12 cellular contexts compared by ENCODE assay signal in genomic region chr2:11004206-11004605, GRCh38.
A peak's percentile ranks its signal among the peaks of the same experiment; 100 is the strongest.
DNase-seq lines count a peak whose midpoint lies in the region; TF ChIP-seq lines count a peak whose summit lies in the region.
"Had no signal": no experiment of that assay in that cellular context is flagged by ENCODE, and none has a peak within 500 bp of the region (broad histone marks: within the 10 kb centered on the region; RNA-seq: fewer than 3 reads in every experiment).

No MANE protein-coding gene starts in this region.

- no peak overlapping the region for H3K27ac Mint-ChIP-seq in chondrocyte (ENCODE audit: unreplicated experiment)
- H3K27ac Mint-ChIP-seq: activated CD4-positive, alpha-beta memory T cell treated with anti-CD3 and anti-CD28 coated beads for 36 hours; dendritic cell treated with granulocyte-macrophage colony-stimulating factor and Interleukin-4, amounts not matched to agents 40 ng/mL and 50 ng/mL, for 4 days had no signal

- DNase-seq in RWPE1 (ENCODE audit: low spot score) (peak; percentile 69), epithelial cell of esophagus (ENCODE audit: low read depth) (peak; percentile 90), retinal pigment epithelial cell (ENCODE audit: low read depth) (peak; percentile 3), HK-2 (ENCODE audit: unreplicated experiment) (no peak), chondrocyte (ENCODE audit: low spot score) (no peak)
- no peak for DNase-seq in activated CD4-positive, CD25-positive, alpha-beta regulatory T cell treated with anti-CD3 and anti-CD28 coated beads, Interleukin-2, amount 50 U/mL, for 72 hours
- DNase-seq: activated CD4-positive, alpha-beta memory T cell treated with anti-CD3 and anti-CD28 coated beads for 36 hours; activated naive CD4-positive, alpha-beta T cell treated with Interleukin-2 at 50 U/mL for 16 hours; hippocampal formation; midbrain had no signal

- CTCF ChIA-PET in RWPE1 (lab: Yijun Ruan, JAX), result interaction anchor here (0.6 kb wide), 1 partner anchor 36 kb away, joined by 4 read pairs; no protein-coding TSS in a partner anchor

- H3K27me3 ChIP-seq in HUES64 (ENCODE audit: insufficient read depth, low read length), result no peaks in the 10 kb centered on the region

- H3K4me3 Mint-ChIP-seq in chondrocyte (ENCODE audit: unreplicated experiment), result no peak overlapping the region
- H3K4me3 Mint-ChIP-seq: activated CD4-positive, alpha-beta memory T cell treated with anti-CD3 and anti-CD28 coated beads for 36 hours; dendritic cell treated with granulocyte-macrophage colony-stimulating factor and Interleukin-4, amounts not matched to agents 40 ng/mL and 50 ng/mL, for 4 days had no signal

- no peaks in the 10 kb centered on the region for H3K27me3 Mint-ChIP-seq in chondrocyte (ENCODE audit: low read depth)
- H3K27me3 Mint-ChIP-seq: dendritic cell treated with granulocyte-macrophage colony-stimulating factor and Interleukin-4, amounts not matched to agents 40 ng/mL and 50 ng/mL, for 4 days had no signal

- no peaks in the 10 kb centered on the region for H3K36me3 Mint-ChIP-seq in chondrocyte (ENCODE audit: low read depth)
- H3K36me3 Mint-ChIP-seq: activated CD4-positive, alpha-beta memory T cell treated with anti-CD3 and anti-CD28 coated beads for 36 hours had no signal

- H3K27ac ChIP-seq in HUES64 (ENCODE audit: low read depth, low read length), result no peak overlapping the region
- H3K27ac ChIP-seq in RWPE1, result no peak overlapping the region

- POLR2A ChIA-PET in RWPE1 (lab: Yijun Ruan, JAX; ENCODE audit: low non-redundant PET), result no interaction called here

- H3K9me3 ChIP-seq in HUES64 (ENCODE audit: insufficient read depth, low read depth, low read length), result no peaks in the 10 kb centered on the region

- H3K9ac ChIP-seq in HUES64 (ENCODE audit: low read depth, low read length), result peak overlapping the region; percentile 7; the same call in 1 of the 2 replicates

- no peak overlapping the region for H3K4me3 ChIP-seq in HUES64 (ENCODE audit: low read length)
- H3K4me3 ChIP-seq in epithelial cell of esophagus (ENCODE audit: low read length), result no peak overlapping the region
- no peak overlapping the region for H3K4me3 ChIP-seq in retinal pigment epithelial cell (ENCODE audit: low read length)

- peaks cover 11% of the 10 kb centered on the region for H3K4me1 ChIP-seq in HUES64 (ENCODE audit: insufficient read depth, low read length)

- TF ChIP-seq CTCF in RWPE1 (conservative IDR thresholded peaks at IDR 0.05; ENCODE audit: low read depth), result no peak
- TF ChIP-seq CTCF in epithelial cell of esophagus (IDR thresholded peaks at IDR 0.05; ENCODE audit: insufficient read depth, low read depth, low read length, missing control alignments), result no peak
- TF ChIP-seq CTCF in retinal pigment epithelial cell (conservative IDR thresholded peaks at IDR 0.05; ENCODE audit: low read depth, low read length), result no peak
- no peak for TF ChIP-seq CTCF in chondrocyte (IDR thresholded peaks at IDR 0.05)

- no peaks in the 10 kb centered on the region for H3K4me1 Mint-ChIP-seq in chondrocyte (ENCODE audit: low read depth)

- 82% methylated on average over 3 of the region's 3 CpGs for WGBS in HUES64

- no peaks in the 10 kb centered on the region for H3K36me3 ChIP-seq in HUES64 (ENCODE audit: insufficient read depth, low read length)

- H3K9me3 Mint-ChIP-seq in chondrocyte (ENCODE audit: low read depth), result no peaks in the 10 kb centered on the region
- H3K9me3 Mint-ChIP-seq: activated CD4-positive, alpha-beta memory T cell treated with anti-CD3 and anti-CD28 coated beads for 36 hours; dendritic cell treated with granulocyte-macrophage colony-stimulating factor and Interleukin-4, amounts not matched to agents 40 ng/mL and 50 ng/mL, for 4 days had no signal

Comparison
In these comparisons a context has a peak if more than half of its experiments do, and no peak if none do; other contexts are left out.
1. DNase-seq: peak in RWPE1 (single experiment), epithelial cell of esophagus (single experiment) and retinal pigment epithelial cell (single experiment); none in HK-2 (single experiment), chondrocyte (single experiment) and activated CD4-positive, CD25-positive, alpha-beta regulatory T cell treated with anti-CD3 and anti-CD28 coated beads, Interleukin-2, amount 50 U/mL, for 72 hours (single experiment).